1 cellular context compared by ENCODE assay signal in the genomic region with DNA sequence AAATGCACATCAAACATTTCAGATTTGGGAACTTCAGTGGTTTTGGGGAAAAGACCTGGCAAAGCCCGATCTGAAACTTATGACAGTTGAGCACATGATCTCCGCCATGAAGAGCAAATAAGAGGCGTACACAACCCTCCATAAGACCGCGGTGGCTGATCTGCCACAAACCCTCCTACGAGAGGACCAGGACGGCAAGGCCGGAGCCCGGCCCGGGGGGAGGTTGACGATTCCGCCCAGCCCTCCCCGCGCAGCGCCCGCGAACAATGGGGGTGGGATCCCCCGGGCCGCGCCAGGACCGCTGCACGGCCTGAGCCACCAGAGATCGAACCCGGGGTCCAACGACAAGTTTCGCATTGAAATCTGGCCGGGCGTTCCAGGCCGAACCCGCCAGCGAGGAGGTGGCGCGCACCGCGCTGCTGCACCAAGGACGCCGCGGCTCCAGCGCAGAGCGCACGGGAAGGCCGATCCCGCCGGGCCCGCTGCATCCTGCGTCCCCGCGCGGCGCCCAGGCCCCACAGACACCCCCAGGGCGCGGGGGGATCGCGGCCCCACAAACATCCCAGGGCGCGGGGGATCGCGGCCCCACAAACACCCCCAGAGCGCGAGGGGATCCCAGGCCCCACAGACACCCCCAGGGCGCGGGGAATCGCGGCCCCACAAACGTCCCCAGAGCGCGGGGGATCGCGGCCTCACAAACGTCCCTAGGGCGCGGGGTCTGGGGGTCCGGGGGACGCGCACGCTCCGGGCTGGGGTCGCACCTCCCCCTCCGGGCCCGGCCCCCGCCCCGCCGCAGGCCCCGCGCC.
A peak's percentile ranks its signal among the peaks of the same experiment; 100 is the strongest.
TF ChIP-seq lines count a peak whose summit lies in the region.

No MANE protein-coding gene starts in this region.

TF ChIP-seq in HEK293, 187 proteins besides CTCF, POLR2A, EP300 and RAD21 (continued from another document and continues in another):
- TF ChIP-seq, protein P1, sequence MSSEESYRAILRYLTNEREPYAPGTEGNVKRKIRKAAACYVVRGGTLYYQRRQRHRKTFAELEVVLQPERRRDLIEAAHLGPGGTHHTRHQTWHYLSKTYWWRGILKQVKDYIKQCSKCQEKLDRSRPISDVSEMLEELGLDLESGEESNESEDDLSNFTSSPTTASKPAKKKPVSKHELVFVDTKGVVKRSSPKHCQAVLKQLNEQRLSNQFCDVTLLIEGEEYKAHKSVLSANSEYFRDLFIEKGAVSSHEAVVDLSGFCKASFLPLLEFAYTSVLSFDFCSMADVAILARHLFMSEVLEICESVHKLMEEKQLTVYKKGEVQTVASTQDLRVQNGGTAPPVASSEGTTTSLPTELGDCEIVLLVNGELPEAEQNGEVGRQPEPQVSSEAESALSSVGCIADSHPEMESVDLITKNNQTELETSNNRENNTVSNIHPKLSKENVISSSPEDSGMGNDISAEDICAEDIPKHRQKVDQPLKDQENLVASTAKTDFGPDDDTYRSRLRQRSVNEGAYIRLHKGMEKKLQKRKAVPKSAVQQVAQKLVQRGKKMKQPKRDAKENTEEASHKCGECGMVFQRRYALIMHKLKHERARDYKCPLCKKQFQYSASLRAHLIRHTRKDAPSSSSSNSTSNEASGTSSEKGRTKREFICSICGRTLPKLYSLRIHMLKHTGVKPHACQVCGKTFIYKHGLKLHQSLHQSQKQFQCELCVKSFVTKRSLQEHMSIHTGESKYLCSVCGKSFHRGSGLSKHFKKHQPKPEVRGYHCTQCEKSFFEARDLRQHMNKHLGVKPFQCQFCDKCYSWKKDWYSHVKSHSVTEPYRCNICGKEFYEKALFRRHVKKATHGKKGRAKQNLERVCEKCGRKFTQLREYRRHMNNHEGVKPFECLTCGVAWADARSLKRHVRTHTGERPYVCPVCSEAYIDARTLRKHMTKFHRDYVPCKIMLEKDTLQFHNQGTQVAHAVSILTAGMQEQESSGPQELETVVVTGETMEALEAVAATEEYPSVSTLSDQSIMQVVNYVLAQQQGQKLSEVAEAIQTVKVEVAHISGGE (tag by site-specific recombination; conservative IDR thresholded peaks at IDR 0.05; ENCODE audit: low read depth): no peak; the same call in 1 of the 2 replicates
- TF ChIP-seq IKZF3 (tag by site-specific recombination; IDR thresholded peaks at IDR 0.05) (no peak), ZNF677 (tag by site-specific recombination; IDR thresholded peaks at IDR 0.05) (no peak), ZNF529 (tag by site-specific recombination; IDR thresholded peaks at IDR 0.05; ENCODE audit: insufficient replicate concordance) (no peak), KLF8 (tag by site-specific recombination; IDR thresholded peaks at IDR 0.05) (no peak; the same call in 1 of the 2 replicates), ZNF341 (tag by site-specific recombination; IDR thresholded peaks at IDR 0.05; ENCODE audit: low read depth) (peak; percentile 68), SETDB1 (IDR thresholded peaks at IDR 0.05; ENCODE audit: insufficient read length, low read length) (no peak), ZNF747 (tag by site-specific recombination; IDR thresholded peaks at IDR 0.05) (no peak), ZFP69B (tag by site-specific recombination; IDR thresholded peaks at IDR 0.05) (0 out of 2 replicates have a peak, but pooled peaks have one; percentile 11), ZNF600 (tag by site-specific recombination; IDR thresholded peaks at IDR 0.05) (peak; percentile 83), ZNF221 (tag by site-specific recombination; IDR thresholded peaks at IDR 0.05; ENCODE audit: borderline replicate concordance) (no peak), ZNF37A (tag by site-specific recombination; IDR thresholded peaks at IDR 0.05) (no peak), SALL2 (tag by site-specific recombination; IDR thresholded peaks at IDR 0.05; ENCODE audit: borderline replicate concordance) (no peak), ZNF571 (tag by site-specific recombination; IDR thresholded peaks at IDR 0.05) (no peak), ZNF473 (tag by site-specific recombination; IDR thresholded peaks at IDR 0.05) (no peak), ZNF843 (tag by site-specific recombination; IDR thresholded peaks at IDR 0.05) (no peak), ZNF776 (tag by site-specific recombination; IDR thresholded peaks at IDR 0.05; ENCODE audit: borderline replicate concordance) (no peak), ZNF121 (tag by site-specific recombination; IDR thresholded peaks at IDR 0.05) (peak; percentile 23; the same call in 1 of the 2 replicates), ZNF530 (tag by site-specific recombination; IDR thresholded peaks at IDR 0.05; ENCODE audit: low read depth) (no peak), ZNF514 (tag by site-specific recombination; IDR thresholded peaks at IDR 0.05) (no peak), ZXDB (tag by site-specific recombination; IDR thresholded peaks at IDR 0.05) (no peak), MZF1 (tag by site-specific recombination; IDR thresholded peaks at IDR 0.05; ENCODE audit: borderline replicate concordance) (0 out of 2 replicates have a peak, but pooled peaks have one; percentile 12), ZNF16 (tag by site-specific recombination; IDR thresholded peaks at IDR 0.05; ENCODE audit: low read depth) (no peak), ZNF416 (tag by site-specific recombination; IDR thresholded peaks at IDR 0.05) (no peak), ZNF2 (tag by site-specific recombination; IDR thresholded peaks at IDR 0.05) (peak; percentile 57; the same call in 1 of the 2 replicates), ZEB2 (tag by site-specific recombination; IDR thresholded peaks at IDR 0.05) (peak; percentile 42; the same call in 1 of the 2 replicates), ZNF555 (tag by site-specific recombination; conservative IDR thresholded peaks at IDR 0.05) (no peak), ZBTB8A (tag by site-specific recombination; IDR thresholded peaks at IDR 0.05) (peak; percentile 37), ZNF132 (tag by site-specific recombination; IDR thresholded peaks at IDR 0.05; ENCODE audit: borderline replicate concordance) (no peak), ZNF394 (tag by site-specific recombination; IDR thresholded peaks at IDR 0.05; ENCODE audit: borderline replicate concordance) (no peak), BCL11B (tag by site-specific recombination; IDR thresholded peaks at IDR 0.05; ENCODE audit: low read depth) (no peak), ZNF585B (tag by site-specific recombination; IDR thresholded peaks at IDR 0.05) (no peak), ZNF792 (tag by site-specific recombination; IDR thresholded peaks at IDR 0.05) (no peak), ZFP3 (tag by site-specific recombination; IDR thresholded peaks at IDR 0.05; ENCODE audit: low read depth) (no peak)
- TF ChIP-seq, protein P2, sequence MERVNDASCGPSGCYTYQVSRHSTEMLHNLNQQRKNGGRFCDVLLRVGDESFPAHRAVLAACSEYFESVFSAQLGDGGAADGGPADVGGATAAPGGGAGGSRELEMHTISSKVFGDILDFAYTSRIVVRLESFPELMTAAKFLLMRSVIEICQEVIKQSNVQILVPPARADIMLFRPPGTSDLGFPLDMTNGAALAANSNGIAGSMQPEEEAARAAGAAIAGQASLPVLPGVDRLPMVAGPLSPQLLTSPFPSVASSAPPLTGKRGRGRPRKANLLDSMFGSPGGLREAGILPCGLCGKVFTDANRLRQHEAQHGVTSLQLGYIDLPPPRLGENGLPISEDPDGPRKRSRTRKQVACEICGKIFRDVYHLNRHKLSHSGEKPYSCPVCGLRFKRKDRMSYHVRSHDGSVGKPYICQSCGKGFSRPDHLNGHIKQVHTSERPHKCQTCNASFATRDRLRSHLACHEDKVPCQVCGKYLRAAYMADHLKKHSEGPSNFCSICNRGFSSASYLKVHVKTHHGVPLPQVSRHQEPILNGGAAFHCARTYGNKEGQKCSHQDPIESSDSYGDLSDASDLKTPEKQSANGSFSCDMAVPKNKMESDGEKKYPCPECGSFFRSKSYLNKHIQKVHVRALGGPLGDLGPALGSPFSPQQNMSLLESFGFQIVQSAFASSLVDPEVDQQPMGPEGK (tag by site-specific recombination; IDR thresholded peaks at IDR 0.05): peak; percentile 77
- TF ChIP-seq, protein P3, sequence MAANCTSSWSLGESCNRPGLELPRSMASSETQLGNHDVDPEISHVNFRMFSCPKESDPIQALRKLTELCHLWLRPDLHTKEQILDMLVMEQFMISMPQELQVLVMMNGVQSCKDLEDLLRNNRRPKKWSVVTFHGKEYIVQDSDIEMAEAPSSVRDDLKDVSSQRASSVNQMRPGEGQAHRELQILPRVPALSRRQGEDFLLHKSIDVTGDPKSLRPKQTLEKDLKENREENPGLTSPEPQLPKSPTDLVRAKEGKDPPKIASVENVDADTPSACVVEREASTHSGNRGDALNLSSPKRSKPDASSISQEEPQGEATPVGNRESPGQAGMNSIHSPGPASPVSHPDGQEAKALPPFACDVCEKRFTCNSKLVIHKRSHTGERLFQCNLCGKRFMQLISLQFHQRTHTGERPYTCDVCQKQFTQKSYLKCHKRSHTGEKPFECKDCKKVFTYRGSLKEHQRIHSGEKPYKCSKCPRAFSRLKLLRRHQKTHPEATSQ (tag by site-specific recombination; IDR thresholded peaks at IDR 0.05): no peak
- TF ChIP-seq, protein P4, sequence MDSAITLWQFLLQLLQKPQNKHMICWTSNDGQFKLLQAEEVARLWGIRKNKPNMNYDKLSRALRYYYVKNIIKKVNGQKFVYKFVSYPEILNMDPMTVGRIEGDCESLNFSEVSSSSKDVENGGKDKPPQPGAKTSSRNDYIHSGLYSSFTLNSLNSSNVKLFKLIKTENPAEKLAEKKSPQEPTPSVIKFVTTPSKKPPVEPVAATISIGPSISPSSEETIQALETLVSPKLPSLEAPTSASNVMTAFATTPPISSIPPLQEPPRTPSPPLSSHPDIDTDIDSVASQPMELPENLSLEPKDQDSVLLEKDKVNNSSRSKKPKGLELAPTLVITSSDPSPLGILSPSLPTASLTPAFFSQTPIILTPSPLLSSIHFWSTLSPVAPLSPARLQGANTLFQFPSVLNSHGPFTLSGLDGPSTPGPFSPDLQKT (IDR thresholded peaks at IDR 0.05; ENCODE audit: borderline replicate concordance, low read depth, low read length): no peak
- TF ChIP-seq, protein P5, sequence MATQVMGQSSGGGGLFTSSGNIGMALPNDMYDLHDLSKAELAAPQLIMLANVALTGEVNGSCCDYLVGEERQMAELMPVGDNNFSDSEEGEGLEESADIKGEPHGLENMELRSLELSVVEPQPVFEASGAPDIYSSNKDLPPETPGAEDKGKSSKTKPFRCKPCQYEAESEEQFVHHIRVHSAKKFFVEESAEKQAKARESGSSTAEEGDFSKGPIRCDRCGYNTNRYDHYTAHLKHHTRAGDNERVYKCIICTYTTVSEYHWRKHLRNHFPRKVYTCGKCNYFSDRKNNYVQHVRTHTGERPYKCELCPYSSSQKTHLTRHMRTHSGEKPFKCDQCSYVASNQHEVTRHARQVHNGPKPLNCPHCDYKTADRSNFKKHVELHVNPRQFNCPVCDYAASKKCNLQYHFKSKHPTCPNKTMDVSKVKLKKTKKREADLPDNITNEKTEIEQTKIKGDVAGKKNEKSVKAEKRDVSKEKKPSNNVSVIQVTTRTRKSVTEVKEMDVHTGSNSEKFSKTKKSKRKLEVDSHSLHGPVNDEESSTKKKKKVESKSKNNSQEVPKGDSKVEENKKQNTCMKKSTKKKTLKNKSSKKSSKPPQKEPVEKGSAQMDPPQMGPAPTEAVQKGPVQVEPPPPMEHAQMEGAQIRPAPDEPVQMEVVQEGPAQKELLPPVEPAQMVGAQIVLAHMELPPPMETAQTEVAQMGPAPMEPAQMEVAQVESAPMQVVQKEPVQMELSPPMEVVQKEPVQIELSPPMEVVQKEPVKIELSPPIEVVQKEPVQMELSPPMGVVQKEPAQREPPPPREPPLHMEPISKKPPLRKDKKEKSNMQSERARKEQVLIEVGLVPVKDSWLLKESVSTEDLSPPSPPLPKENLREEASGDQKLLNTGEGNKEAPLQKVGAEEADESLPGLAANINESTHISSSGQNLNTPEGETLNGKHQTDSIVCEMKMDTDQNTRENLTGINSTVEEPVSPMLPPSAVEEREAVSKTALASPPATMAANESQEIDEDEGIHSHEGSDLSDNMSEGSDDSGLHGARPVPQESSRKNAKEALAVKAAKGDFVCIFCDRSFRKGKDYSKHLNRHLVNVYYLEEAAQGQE (tag by site-specific recombination; IDR thresholded peaks at IDR 0.05): no peak
- TF ChIP-seq, protein P6, sequence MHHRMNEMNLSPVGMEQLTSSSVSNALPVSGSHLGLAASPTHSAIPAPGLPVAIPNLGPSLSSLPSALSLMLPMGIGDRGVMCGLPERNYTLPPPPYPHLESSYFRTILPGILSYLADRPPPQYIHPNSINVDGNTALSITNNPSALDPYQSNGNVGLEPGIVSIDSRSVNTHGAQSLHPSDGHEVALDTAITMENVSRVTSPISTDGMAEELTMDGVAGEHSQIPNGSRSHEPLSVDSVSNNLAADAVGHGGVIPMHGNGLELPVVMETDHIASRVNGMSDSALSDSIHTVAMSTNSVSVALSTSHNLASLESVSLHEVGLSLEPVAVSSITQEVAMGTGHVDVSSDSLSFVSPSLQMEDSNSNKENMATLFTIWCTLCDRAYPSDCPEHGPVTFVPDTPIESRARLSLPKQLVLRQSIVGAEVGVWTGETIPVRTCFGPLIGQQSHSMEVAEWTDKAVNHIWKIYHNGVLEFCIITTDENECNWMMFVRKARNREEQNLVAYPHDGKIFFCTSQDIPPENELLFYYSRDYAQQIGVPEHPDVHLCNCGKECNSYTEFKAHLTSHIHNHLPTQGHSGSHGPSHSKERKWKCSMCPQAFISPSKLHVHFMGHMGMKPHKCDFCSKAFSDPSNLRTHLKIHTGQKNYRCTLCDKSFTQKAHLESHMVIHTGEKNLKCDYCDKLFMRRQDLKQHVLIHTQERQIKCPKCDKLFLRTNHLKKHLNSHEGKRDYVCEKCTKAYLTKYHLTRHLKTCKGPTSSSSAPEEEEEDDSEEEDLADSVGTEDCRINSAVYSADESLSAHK (tag by site-specific recombination; IDR thresholded peaks at IDR 0.05): no peak
- TF ChIP-seq, protein P7, sequence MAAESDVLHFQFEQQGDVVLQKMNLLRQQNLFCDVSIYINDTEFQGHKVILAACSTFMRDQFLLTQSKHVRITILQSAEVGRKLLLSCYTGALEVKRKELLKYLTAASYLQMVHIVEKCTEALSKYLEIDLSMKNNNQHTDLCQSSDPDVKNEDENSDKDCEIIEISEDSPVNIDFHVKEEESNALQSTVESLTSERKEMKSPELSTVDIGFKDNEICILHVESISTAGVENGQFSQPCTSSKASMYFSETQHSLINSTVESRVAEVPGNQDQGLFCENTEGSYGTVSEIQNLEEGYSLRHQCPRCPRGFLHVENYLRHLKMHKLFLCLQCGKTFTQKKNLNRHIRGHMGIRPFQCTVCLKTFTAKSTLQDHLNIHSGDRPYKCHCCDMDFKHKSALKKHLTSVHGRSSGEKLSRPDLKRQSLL (tag by site-specific recombination; IDR thresholded peaks at IDR 0.05): peak; percentile 40; the same call in 1 of the 2 replicates
- TF ChIP-seq, protein P8, sequence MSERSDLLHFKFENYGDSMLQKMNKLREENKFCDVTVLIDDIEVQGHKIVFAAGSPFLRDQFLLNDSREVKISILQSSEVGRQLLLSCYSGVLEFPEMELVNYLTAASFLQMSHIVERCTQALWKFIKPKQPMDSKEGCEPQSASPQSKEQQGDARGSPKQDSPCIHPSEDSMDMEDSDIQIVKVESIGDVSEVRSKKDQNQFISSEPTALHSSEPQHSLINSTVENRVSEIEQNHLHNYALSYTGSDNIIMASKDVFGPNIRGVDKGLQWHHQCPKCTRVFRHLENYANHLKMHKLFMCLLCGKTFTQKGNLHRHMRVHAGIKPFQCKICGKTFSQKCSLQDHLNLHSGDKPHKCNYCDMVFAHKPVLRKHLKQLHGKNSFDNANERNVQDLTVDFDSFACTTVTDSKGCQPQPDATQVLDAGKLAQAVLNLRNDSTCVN (tag by site-specific recombination; optimal IDR thresholded peaks at IDR 0.05): peak; percentile 87
